1 cellular context compared by ENCODE assay signal in the genomic region with DNA sequence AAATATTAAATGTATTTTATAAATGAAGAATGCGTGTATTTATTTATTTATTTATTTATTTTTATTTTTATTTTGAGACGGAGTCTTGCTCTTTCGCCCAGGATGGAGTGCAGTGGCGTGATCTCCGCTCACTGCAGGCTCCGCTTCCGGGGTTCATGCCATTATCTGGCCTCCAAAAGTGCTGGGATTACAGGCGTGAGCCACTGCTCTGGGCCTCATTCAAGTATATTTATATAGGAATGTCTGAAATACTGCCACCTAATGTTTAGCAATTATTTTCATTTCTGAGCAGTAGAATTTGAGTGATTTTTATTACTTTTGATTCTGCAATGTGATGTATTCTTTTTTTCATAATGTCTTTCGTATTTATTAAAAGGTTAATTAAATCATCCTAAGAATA. TPM values are rescaled to one million over a fixed set of nuclear protein-coding genes. Genes with fewer than 3 reads are reported as not detected.
"Had no signal": no experiment of that assay in that cellular context is flagged by ENCODE, and none has a peak within 500 bp of the region (broad histone marks: within the 10 kb centered on the region; RNA-seq: fewer than 3 reads in every experiment).

No MANE protein-coding gene starts in this region.

RNA-seq across cellular contexts. Expression of gene GOLGA8R, which starts 48.1 kb away (rescaled TPM):
- polyA plus RNA-seq: naive thymus-derived CD8-positive, alpha-beta T cell had no signal
